Comparison of ENCODE assay signal across 28 cellular contexts in genomic region chr7:157702311-157703023, GRCh38.
DNase-seq lines count a peak whose midpoint lies in the region; ATAC-seq, FAIRE-seq and TF ChIP-seq lines count a peak whose summit lies in the region.
"Had no signal": no experiment of that assay in that cellular context is flagged by ENCODE, and none has a peak within 500 bp of the region (broad histone marks: within the 10 kb centered on the region; RNA-seq: fewer than 3 reads in every experiment).

No MANE protein-coding gene starts in this region.

- ATAC-seq in K562 = peak; percentile 37; the same call in 2 of the 3 replicates
- ATAC-seq in activated CD8-positive, alpha-beta T cell treated with anti-CD3 and anti-CD28 coated beads for 36 hours = no peak
- no peak for ATAC-seq in GM21526 (IDR thresholded peaks at IDR 0.05; ENCODE audit: low FRiP score, unreplicated experiment)
- ATAC-seq: left lobe of liver; stimulated activated memory B cell treated with anti-CD40 and anti-IgM and Interleukin-4, amounts not matched to agents 10 μg/mL and 1 μg/mL and 100 μg/mL, for 72 hours had no signal

- H3K4me1 ChIP-seq in K562 (replicated peaks in 1 of 2; ENCODE audit: control insufficient read depth in 2 of 2, insufficient read depth in 2 of 2, low read length in 2 of 2) (no peaks in the 10 kb centered on the region), esophagus muscularis mucosa (no peaks in the 10 kb centered on the region)

- no peak for TF ChIP-seq RAD21 in K562 (CRISPR knock-in tag; conservative IDR thresholded peaks at IDR 0.05 in 1 of 2, IDR thresholded peaks at IDR 0.05 in 1 of 2)

- no peak for FAIRE-seq in K562 (lab: Jason Lieb, UNC)
- FAIRE-seq: small intestine had no signal

- under 1% methylated on average over 21 of the region's 21 CpGs for WGBS in K562 (ENCODE audit: insufficient coverage, low coverage, missing lambda C conversion rate)
- 83% methylated on average over 16 of the region's 21 CpGs for WGBS in esophagus muscularis mucosa

- no peak overlapping the region for H3K4me3 ChIP-seq in K562
- H3K4me3 ChIP-seq in esophagus muscularis mucosa = no peak overlapping the region
- H3K4me3 ChIP-seq: hepatocyte, MG63, SK-N-MC, thoracic aorta had no signal

- CTCF ChIA-PET in K562 (lab: Yijun Ruan, JAX; ENCODE audit: low intra/inter-chr PET ratio) = no interaction called here
- CTCF ChIA-PET in activated CD8-positive, alpha-beta T cell treated with anti-CD3 and anti-CD28 coated beads for 36 hours (lab: Charles Lee) = no interaction called here

- H3K4me2 ChIP-seq in K562 (ENCODE audit: insufficient read depth, low read length) = no peak overlapping the region
- H3K4me2 ChIP-seq: hepatocyte had no signal

- POLR2A ChIA-PET in K562 (lab: Yijun Ruan, JAX) = interaction anchor here (0.6 to 0.7 kb wide), 3 partner anchors 40 to 530 kb away, joined by 3 read pairs; no protein-coding TSS in a partner anchor
- POLR2A ChIA-PET in activated CD8-positive, alpha-beta T cell treated with anti-CD3 and anti-CD28 coated beads for 36 hours (lab: Charles Lee) = no interaction called here

- H3K79me2 ChIP-seq in K562 (ENCODE audit: control insufficient read depth, insufficient read depth, low read length) = no peaks in the 10 kb centered on the region
- H3K79me2 ChIP-seq: hepatocyte had no signal

- H3K4me1 Mint-ChIP-seq in osteocyte (ENCODE audit: unreplicated experiment) = no peaks in the 10 kb centered on the region
- no peaks in the 10 kb centered on the region for H3K4me1 Mint-ChIP-seq in activated CD8-positive, alpha-beta T cell treated with anti-CD3 and anti-CD28 coated beads for 36 hours (ENCODE audit: low read depth)
- H3K4me1 Mint-ChIP-seq: naive B cell; stimulated activated memory B cell treated with anti-CD40 and anti-IgM and Interleukin-4, amounts not matched to agents 10 μg/mL and 1 μg/mL and 100 μg/mL, for 72 hours had no signal

- DNase-seq in DMS 273 treated with DMSO at 0.1 percent for 48 hours (lab: John Stamatoyannopoulos, UW) (peak; percentile 40), NCI-H1694 treated with DMSO at 0.1 percent for 48 hours (lab: John Stamatoyannopoulos, UW) (peak; percentile 68), K562 (ENCODE audit: extremely low read depth in 1 of 4, low spot score in 3 of 4) (no peak), osteocyte (ENCODE audit: extremely low spot score, unreplicated experiment) (peak; percentile 57), esophagus muscularis mucosa (ENCODE audit: extremely low spot score) (no peak), NCI-H2029 (lab: John Stamatoyannopoulos, UW) (no peak)
- no peak for DNase-seq in activated CD8-positive, alpha-beta T cell treated with anti-CD3 and anti-CD28 coated beads for 36 hours
- DNase-seq: activated CD4-positive, alpha-beta T cell treated with anti-CD3 and anti-CD28 coated beads, Interleukin-2, amount 50 U/mL, for 4 hours; effector memory CD4-positive, alpha-beta T cell; foreskin melanocyte; HCEC 1CT; IMR-90; MG63; naive B cell; NCI-H1417; NCI-H526; small intestine; WERI-Rb-1 had no signal

- H2AFZ ChIP-seq in K562 (ENCODE audit: low read depth, low read length) = no peak overlapping the region
- H2AFZ ChIP-seq: hepatocyte had no signal

- no peaks in the 10 kb centered on the region for H3K36me3 Mint-ChIP-seq in osteocyte (ENCODE audit: unreplicated experiment)
- H3K36me3 Mint-ChIP-seq in activated CD8-positive, alpha-beta T cell treated with anti-CD3 and anti-CD28 coated beads for 36 hours (ENCODE audit: low read depth) = no peaks in the 10 kb centered on the region
- H3K36me3 Mint-ChIP-seq: brain; naive B cell; stimulated activated memory B cell treated with anti-CD40 and anti-IgM and Interleukin-4, amounts not matched to agents 10 μg/mL and 1 μg/mL and 100 μg/mL, for 72 hours had no signal

- no peak for TF ChIP-seq EP300 in K562 (IDR thresholded peaks at IDR 0.05; ENCODE audit: low read length)
- no peak for TF ChIP-seq EP300 in esophagus muscularis mucosa (IDR thresholded peaks at IDR 0.05)

- H3K9ac ChIP-seq in K562 (ENCODE audit: insufficient read depth in 1 of 2, low read depth in 2 of 2, low read length in 2 of 2) = no peak overlapping the region

- H3K9me3 ChIP-seq in K562 (replicated peaks; ENCODE audit: control insufficient read depth, insufficient read depth, low read depth, low read length) (no peaks in the 10 kb centered on the region), esophagus muscularis mucosa (no peaks in the 10 kb centered on the region)
- H3K9me3 ChIP-seq: MG63, thoracic aorta had no signal

- peaks cover 3% of the 10 kb centered on the region for H3K27me3 Mint-ChIP-seq in osteocyte (ENCODE audit: unreplicated experiment)
- H3K27me3 Mint-ChIP-seq in activated CD8-positive, alpha-beta T cell treated with anti-CD3 and anti-CD28 coated beads for 36 hours = peaks cover 28% of the 10 kb centered on the region

- H3K36me3 ChIP-seq in K562 (ENCODE audit: control insufficient read depth, insufficient read depth, low read length) (no peaks in the 10 kb centered on the region), esophagus muscularis mucosa (no peaks in the 10 kb centered on the region)
- H3K36me3 ChIP-seq: MG63, thoracic aorta, WERI-Rb-1 had no signal

- no TSS peak for BruUV-seq in K562 (replicated peaks; lab: Mats Ljungman, UMichigan)

- H3K9me1 ChIP-seq in K562 (ENCODE audit: control insufficient read depth, insufficient read depth, low read length) = no peaks in the 10 kb centered on the region

- H3K27me3 ChIP-seq in K562 (ENCODE audit: control insufficient read depth in 2 of 2, insufficient read depth in 2 of 2, low read length in 2 of 2) (peaks cover 52 to 82% of the 10 kb centered on the region in 2 experiments), esophagus muscularis mucosa (peaks cover 0 to 75% (median 2%) of the 10 kb centered on the region in 4 donors)

- no peak overlapping the region for H3K27ac ChIP-seq in K562 (ENCODE audit: extremely low read depth, low read depth, low read length)
- no peak overlapping the region for H3K27ac ChIP-seq in esophagus muscularis mucosa (replicated peaks in 1 of 4)
- H3K27ac ChIP-seq: C4-2B, hepatocyte, RWPE1, SK-N-MC, thoracic aorta, WERI-Rb-1 had no signal

- H3K27ac Mint-ChIP-seq in osteocyte (ENCODE audit: unreplicated experiment) = no peak overlapping the region
- no peak overlapping the region for H3K27ac Mint-ChIP-seq in activated CD8-positive, alpha-beta T cell treated with anti-CD3 and anti-CD28 coated beads for 36 hours
- H3K27ac Mint-ChIP-seq: stimulated activated memory B cell treated with anti-CD40 and anti-IgM and Interleukin-4, amounts not matched to agents 10 μg/mL and 1 μg/mL and 100 μg/mL, for 72 hours; T-helper 2 cell treated with Interferon-gamma antibody and Interleukin-4, amounts not matched to agents 5 μg/mL and 100 μg/mL, for 36 hours had no signal

- H3K9me3 Mint-ChIP-seq in osteocyte (ENCODE audit: unreplicated experiment) = no peaks in the 10 kb centered on the region
- H3K9me3 Mint-ChIP-seq in activated CD8-positive, alpha-beta T cell treated with anti-CD3 and anti-CD28 coated beads for 36 hours = no peaks in the 10 kb centered on the region
- H3K9me3 Mint-ChIP-seq: T-helper 2 cell treated with Interferon-gamma antibody and Interleukin-4, amounts not matched to agents 5 μg/mL and 100 μg/mL, for 36 hours had no signal

- H3K4me3 Mint-ChIP-seq in osteocyte (ENCODE audit: unreplicated experiment) = no peak overlapping the region
- H3K4me3 Mint-ChIP-seq in activated CD8-positive, alpha-beta T cell treated with anti-CD3 and anti-CD28 coated beads for 36 hours = no peak overlapping the region
- H3K4me3 Mint-ChIP-seq: brain; naive B cell; stimulated activated memory B cell treated with anti-CD40 and anti-IgM and Interleukin-4, amounts not matched to agents 10 μg/mL and 1 μg/mL and 100 μg/mL, for 72 hours; T-helper 2 cell treated with Interferon-gamma antibody and Interleukin-4, amounts not matched to agents 5 μg/mL and 100 μg/mL, for 36 hours had no signal

- intact Hi-C loops in K562 (cut with micrococcal nuclease) = no loop called here
- intact Hi-C loops in esophagus muscularis mucosa (cut with DNase I) = no loop called here
- intact Hi-C loops in activated CD8-positive, alpha-beta T cell treated with anti-CD3 and anti-CD28 coated beads for 36 hours (cut with micrococcal nuclease) = no loop called here

- TF ChIP-seq POLR2A in K562 (conservative IDR thresholded peaks at IDR 0.05) (no peak), esophagus muscularis mucosa (IDR thresholded peaks at IDR 0.05; ENCODE audit: low read depth) (no peak)

- H4K20me1 ChIP-seq in K562 (replicated peaks; ENCODE audit: control insufficient read depth, insufficient read depth, low read length) = peaks cover 10% of the 10 kb centered on the region; the same call in 1 of the 2 replicates

- TF ChIP-seq CTCF in K562 (IDR thresholded peaks at IDR 0.05 in 2 of 3, conservative IDR thresholded peaks at IDR 0.05 in 1 of 3; ENCODE audit: insufficient read depth in 2 of 3, low read depth in 1 of 3, low read length in 3 of 3) (no peak), osteocyte (IDR thresholded peaks at IDR 0.05) (no peak), esophagus muscularis mucosa (IDR thresholded peaks at IDR 0.05) (no peak)
- TF ChIP-seq CTCF in activated CD8-positive, alpha-beta T cell treated with anti-CD3 and anti-CD28 coated beads for 36 hours (IDR thresholded peaks at IDR 0.05) = no peak

- in situ Hi-C loops in K562 (cut with MboI) = no loop called here

TF ChIP-seq in K562, 482 proteins besides CTCF, POLR2A, EP300 and RAD21 (continues in another document):
- no peak for TF ChIP-seq FOXJ3 (CRISPR knock-in tag; IDR thresholded peaks at IDR 0.05)
- no peak for TF ChIP-seq MCM7 (IDR thresholded peaks at IDR 0.05)
- no peak for TF ChIP-seq ZFP1 (CRISPR knock-in tag; IDR thresholded peaks at IDR 0.05)
- no peak for TF ChIP-seq ETS1 (conservative IDR thresholded peaks at IDR 0.05; ENCODE audit: control insufficient read depth, low read depth, low read length)
- TF ChIP-seq MBD2 (IDR thresholded peaks at IDR 0.05; ENCODE audit: borderline replicate concordance, low read depth) = no peak

Comparison
In these comparisons a context has a peak if more than half of its experiments do, and no peak if none do; other contexts are left out.
1. DNase-seq: peak in DMS 273 treated with DMSO at 0.1 percent for 48 hours (single experiment), NCI-H1694 treated with DMSO at 0.1 percent for 48 hours (single experiment) and osteocyte (single experiment); none in K562 (0 of 4), esophagus muscularis mucosa (single experiment), activated CD8-positive, alpha-beta T cell treated with anti-CD3 and anti-CD28 coated beads for 36 hours (single experiment) and NCI-H2029 (single experiment).